ENCODE assay signal across 1 cellular context in genomic region chr21:36981049-36981391, GRCh38.
TF ChIP-seq lines count a peak whose summit lies in the region.

No MANE protein-coding gene starts in this region.

TF ChIP-seq in GM23338, 12 proteins besides CTCF, POLR2A, EP300 and RAD21 (continued from another document):
- TF ChIP-seq, protein P1, sequence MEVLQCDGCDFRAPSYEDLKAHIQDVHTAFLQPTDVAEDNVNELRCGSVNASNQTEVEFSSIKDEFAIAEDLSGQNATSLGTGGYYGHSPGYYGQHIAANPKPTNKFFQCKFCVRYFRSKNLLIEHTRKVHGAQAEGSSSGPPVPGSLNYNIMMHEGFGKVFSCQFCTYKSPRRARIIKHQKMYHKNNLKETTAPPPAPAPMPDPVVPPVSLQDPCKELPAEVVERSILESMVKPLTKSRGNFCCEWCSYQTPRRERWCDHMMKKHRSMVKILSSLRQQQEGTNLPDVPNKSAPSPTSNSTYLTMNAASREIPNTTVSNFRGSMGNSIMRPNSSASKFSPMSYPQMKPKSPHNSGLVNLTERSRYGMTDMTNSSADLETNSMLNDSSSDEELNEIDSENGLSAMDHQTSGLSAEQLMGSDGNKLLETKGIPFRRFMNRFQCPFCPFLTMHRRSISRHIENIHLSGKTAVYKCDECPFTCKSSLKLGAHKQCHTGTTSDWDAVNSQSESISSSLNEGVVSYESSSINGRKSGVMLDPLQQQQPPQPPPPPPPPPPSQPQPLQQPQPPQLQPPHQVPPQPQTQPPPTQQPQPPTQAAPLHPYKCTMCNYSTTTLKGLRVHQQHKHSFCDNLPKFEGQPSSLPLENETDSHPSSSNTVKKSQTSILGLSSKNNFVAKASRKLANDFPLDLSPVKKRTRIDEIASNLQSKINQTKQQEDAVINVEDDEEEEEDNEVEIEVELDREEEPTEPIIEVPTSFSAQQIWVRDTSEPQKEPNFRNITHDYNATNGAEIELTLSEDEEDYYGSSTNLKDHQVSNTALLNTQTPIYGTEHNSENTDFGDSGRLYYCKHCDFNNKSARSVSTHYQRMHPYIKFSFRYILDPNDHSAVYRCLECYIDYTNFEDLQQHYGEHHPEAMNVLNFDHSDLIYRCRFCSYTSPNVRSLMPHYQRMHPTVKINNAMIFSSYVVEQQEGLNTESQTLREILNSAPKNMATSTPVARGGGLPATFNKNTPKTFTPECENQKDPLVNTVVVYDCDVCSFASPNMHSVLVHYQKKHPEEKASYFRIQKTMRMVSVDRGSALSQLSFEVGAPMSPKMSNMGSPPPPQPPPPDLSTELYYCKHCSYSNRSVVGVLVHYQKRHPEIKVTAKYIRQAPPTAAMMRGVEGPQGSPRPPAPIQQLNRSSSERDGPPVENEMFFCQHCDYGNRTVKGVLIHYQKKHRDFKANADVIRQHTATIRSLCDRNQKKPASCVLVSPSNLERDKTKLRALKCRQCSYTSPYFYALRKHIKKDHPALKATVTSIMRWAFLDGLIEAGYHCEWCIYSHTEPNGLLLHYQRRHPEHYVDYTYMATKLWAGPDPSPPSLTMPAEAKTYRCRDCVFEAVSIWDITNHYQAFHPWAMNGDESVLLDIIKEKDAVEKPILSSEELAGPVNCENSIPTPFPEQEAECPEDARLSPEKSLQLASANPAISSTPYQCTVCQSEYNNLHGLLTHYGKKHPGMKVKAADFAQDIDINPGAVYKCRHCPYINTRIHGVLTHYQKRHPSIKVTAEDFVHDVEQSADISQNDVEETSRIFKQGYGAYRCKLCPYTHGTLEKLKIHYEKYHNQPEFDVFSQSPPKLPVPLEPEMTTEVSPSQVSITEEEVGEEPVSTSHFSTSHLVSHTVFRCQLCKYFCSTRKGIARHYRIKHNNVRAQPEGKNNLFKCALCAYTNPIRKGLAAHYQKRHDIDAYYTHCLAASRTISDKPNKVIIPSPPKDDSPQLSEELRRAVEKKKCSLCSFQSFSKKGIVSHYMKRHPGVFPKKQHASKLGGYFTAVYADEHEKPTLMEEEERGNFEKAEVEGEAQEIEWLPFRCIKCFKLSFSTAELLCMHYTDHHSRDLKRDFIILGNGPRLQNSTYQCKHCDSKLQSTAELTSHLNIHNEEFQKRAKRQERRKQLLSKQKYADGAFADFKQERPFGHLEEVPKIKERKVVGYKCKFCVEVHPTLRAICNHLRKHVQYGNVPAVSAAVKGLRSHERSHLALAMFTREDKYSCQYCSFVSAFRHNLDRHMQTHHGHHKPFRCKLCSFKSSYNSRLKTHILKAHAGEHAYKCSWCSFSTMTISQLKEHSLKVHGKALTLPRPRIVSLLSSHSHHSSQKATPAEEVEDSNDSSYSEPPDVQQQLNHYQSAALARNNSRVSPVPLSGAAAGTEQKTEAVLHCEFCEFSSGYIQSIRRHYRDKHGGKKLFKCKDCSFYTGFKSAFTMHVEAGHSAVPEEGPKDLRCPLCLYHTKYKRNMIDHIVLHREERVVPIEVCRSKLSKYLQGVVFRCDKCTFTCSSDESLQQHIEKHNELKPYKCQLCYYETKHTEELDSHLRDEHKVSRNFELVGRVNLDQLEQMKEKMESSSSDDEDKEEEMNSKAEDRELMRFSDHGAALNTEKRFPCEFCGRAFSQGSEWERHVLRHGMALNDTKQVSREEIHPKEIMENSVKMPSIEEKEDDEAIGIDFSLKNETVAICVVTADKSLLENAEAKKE (CRISPR knock-in tag; IDR thresholded peaks at IDR 0.05): no peak
- TF ChIP-seq CREB1 (CRISPR knock-in tag; IDR thresholded peaks at IDR 0.05; ENCODE audit: low read depth) (no peak), EZH2 (IDR thresholded peaks at IDR 0.05; ENCODE audit: low read depth, unreplicated experiment) (no peak), JUNB (IDR thresholded peaks at IDR 0.05; ENCODE audit: unreplicated experiment) (no peak), EZH2phosphoT487 (IDR thresholded peaks at IDR 0.05; ENCODE audit: unreplicated experiment) (no peak), POLR2AphosphoS5 (IDR thresholded peaks at IDR 0.05; ENCODE audit: low read depth) (no peak), NANOG (IDR thresholded peaks at IDR 0.05; ENCODE audit: borderline replicate concordance) (no peak)
- TF ChIP-seq, protein P2, sequence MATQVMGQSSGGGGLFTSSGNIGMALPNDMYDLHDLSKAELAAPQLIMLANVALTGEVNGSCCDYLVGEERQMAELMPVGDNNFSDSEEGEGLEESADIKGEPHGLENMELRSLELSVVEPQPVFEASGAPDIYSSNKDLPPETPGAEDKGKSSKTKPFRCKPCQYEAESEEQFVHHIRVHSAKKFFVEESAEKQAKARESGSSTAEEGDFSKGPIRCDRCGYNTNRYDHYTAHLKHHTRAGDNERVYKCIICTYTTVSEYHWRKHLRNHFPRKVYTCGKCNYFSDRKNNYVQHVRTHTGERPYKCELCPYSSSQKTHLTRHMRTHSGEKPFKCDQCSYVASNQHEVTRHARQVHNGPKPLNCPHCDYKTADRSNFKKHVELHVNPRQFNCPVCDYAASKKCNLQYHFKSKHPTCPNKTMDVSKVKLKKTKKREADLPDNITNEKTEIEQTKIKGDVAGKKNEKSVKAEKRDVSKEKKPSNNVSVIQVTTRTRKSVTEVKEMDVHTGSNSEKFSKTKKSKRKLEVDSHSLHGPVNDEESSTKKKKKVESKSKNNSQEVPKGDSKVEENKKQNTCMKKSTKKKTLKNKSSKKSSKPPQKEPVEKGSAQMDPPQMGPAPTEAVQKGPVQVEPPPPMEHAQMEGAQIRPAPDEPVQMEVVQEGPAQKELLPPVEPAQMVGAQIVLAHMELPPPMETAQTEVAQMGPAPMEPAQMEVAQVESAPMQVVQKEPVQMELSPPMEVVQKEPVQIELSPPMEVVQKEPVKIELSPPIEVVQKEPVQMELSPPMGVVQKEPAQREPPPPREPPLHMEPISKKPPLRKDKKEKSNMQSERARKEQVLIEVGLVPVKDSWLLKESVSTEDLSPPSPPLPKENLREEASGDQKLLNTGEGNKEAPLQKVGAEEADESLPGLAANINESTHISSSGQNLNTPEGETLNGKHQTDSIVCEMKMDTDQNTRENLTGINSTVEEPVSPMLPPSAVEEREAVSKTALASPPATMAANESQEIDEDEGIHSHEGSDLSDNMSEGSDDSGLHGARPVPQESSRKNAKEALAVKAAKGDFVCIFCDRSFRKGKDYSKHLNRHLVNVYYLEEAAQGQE (IDR thresholded peaks at IDR 0.05; ENCODE audit: unreplicated experiment): no peak
